In genomic region chrX:108053218-108053617, GRCh38 we compare ENCODE assay signal across 2 cellular contexts.
A peak's percentile ranks its signal among the peaks of the same experiment; 100 is the strongest.
TF ChIP-seq lines count a peak whose summit lies in the region.

No MANE protein-coding gene starts in this region.

TF ChIP-seq in A549, 52 proteins besides CTCF, POLR2A, EP300 and RAD21:
- TF ChIP-seq JUNB (IDR thresholded peaks at IDR 0.05) (no peak), ELK1 (IDR thresholded peaks at IDR 0.05; ENCODE audit: low read depth, low read length) (no peak), E2F6 (IDR thresholded peaks at IDR 0.05; ENCODE audit: borderline replicate concordance, low read depth) (no peak), HOXB5 (CRISPR knock-in tag; IDR thresholded peaks at IDR 0.05) (no peak), ZC3H11A (IDR thresholded peaks at IDR 0.05) (no peak), RARB (CRISPR knock-in tag; IDR thresholded peaks at IDR 0.05) (no peak), JUN (IDR thresholded peaks at IDR 0.05) (no peak)

TF ChIP-seq in GM12878, 131 proteins besides CTCF, POLR2A, EP300 and RAD21:
- TF ChIP-seq CUX1 (IDR thresholded peaks at IDR 0.05; ENCODE audit: insufficient replicate concordance, low read depth, low read length) = no peak
- TF ChIP-seq JUNB (IDR thresholded peaks at IDR 0.05) = peak; percentile 46; the same call in 1 of the 2 replicates
- 0 out of 2 replicates have a peak, but pooled peaks have one; percentile 22 for TF ChIP-seq NFIC (IDR thresholded peaks at IDR 0.05; ENCODE audit: low read depth, low read length)
- TF ChIP-seq RUNX3 (IDR thresholded peaks at IDR 0.05; ENCODE audit: low read length) = peak; percentile 62; the same call in 1 of the 2 replicates
- TF ChIP-seq PBX3 (IDR thresholded peaks at IDR 0.05; ENCODE audit: insufficient replicate concordance, low read depth, low read length) = no peak
- TF ChIP-seq ATF3 (IDR thresholded peaks at IDR 0.05; ENCODE audit: borderline replicate concordance, extremely low read depth, low read depth, low read length) = no peak
- TF ChIP-seq E4F1 (IDR thresholded peaks at IDR 0.05; ENCODE audit: borderline replicate concordance, partially characterized antibody) = no peak
TF ChIP-seq in GM12878: peak in this region for 3.
